ENCODE assay signal across 9 cellular contexts in the genomic region with DNA sequence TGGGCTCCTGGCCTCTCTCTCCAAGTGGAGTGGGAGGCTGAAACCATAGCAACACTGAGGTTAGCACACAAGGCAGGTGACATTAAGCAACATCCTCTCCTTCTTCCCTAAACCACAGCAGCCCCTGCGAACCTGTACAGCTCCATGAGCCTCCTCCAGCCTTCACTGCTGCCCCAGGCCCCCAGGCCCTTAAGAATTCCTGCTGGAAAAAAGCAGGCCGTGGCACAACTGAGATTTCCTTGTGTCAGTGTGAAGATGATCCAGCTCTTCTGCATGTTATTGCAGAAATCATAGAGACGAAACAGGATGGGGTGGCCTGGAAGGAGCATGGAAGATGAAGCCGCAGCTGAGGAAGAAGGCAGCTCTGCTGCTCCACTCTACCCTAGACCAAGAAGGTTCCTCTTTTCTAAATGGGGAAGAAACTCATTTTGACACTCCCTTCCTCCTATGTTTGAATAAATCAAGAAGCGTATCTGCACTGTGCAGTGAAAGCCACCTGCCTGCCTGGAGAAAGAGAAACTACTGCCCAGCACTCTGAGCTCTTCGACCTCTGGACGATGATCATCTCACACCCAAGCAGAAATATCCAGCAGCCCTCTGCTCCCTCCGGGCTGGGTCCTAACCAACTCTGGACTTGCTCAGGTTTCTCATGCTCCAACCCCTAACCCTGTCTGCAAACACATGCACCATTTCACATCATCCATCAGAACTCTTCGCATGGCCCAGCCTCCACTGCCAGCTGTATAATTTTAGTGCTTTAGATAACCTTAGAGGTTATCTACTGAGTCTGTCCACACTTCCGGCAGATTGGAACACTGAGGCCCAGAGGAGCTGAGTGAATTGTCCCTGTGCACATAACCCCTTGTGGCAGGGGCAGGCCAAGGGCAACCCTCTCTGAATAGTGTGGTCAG. TPM values are rescaled to one million over a fixed set of nuclear protein-coding genes. Genes with fewer than 3 reads are reported as not detected.
DNase-seq lines count a peak whose midpoint lies in the region; ATAC-seq and TF ChIP-seq lines count a peak whose summit lies in the region.
"Had no signal": no experiment of that assay in that cellular context is flagged by ENCODE, and none has a peak within 500 bp of the region (broad histone marks: within the 10 kb centered on the region; RNA-seq: fewer than 3 reads in every experiment).

No MANE protein-coding gene starts in this region.

- intact Hi-C loops in heart right ventricle (cut with DNase I): loop anchor here in 8 of 10 donors (5.0 kb wide), 3 partner anchors 183 to 403 kb away; a partner anchor contains a TSS
- intact Hi-C loops in CD4-positive, alpha-beta memory T cell (cut with micrococcal nuclease): loop anchor here (5.0 kb wide), 1 partner anchor 1123 kb away; no protein-coding TSS in a partner anchor

- peaks cover 0 to 8% (median 0%) of the 10 kb centered on the region in 9 donors for H3K36me3 ChIP-seq in heart right ventricle
- no peaks in the 10 kb centered on the region for H3K36me3 ChIP-seq in GM23248 (ENCODE audit: low read depth)
- H3K36me3 ChIP-seq in CD4-positive, alpha-beta memory T cell (ENCODE audit: insufficient read depth, low read length): no peaks in the 10 kb centered on the region

- in situ Hi-C loops in GM23248 (cut with MboI): no loop called here

- peak overlapping the region in 1 of 7 donors; percentile 9 for H3K27ac Mint-ChIP-seq in CD4-positive, alpha-beta memory T cell

- H3K4me3 Mint-ChIP-seq in CD4-positive, alpha-beta memory T cell: no peak overlapping the region

- no peaks in the 10 kb centered on the region for H4K20me1 ChIP-seq in GM23248 (ENCODE audit: insufficient read depth)

- no peak for TF ChIP-seq CTCF in heart right ventricle (IDR thresholded peaks at IDR 0.05)

- H3K9me3 ChIP-seq in heart right ventricle (no peaks in the 10 kb centered on the region), GM23248 (ENCODE audit: low read depth) (no peaks in the 10 kb centered on the region)
- no peaks in the 10 kb centered on the region for H3K9me3 ChIP-seq in CD4-positive, alpha-beta memory T cell (ENCODE audit: control insufficient read depth in 1 of 2, low read length in 2 of 2)

- peaks cover 0 to 6% (median 3%) of the 10 kb centered on the region in 4 donors for H3K4me1 Mint-ChIP-seq in CD4-positive, alpha-beta memory T cell

- no peaks in the 10 kb centered on the region for H3K36me3 Mint-ChIP-seq in CD4-positive, alpha-beta memory T cell

- 53 to 56% methylated on average over 10 of the region's 10 CpGs for WGBS in heart right ventricle, 2 donors
- WGBS in GM23248 (ENCODE audit: low coverage in 1 of 2, low lambda C conversion rate in 2 of 2, missing lambda C conversion rate in 2 of 2), 2 experiments: 90 to 91% methylated on average over 10 of the region's 10 CpGs

- H3F3A ChIP-seq in GM23248 (ENCODE audit: insufficient read depth): peaks cover 13% of the 10 kb centered on the region

- H3K4me2 ChIP-seq in GM23248 (ENCODE audit: unreplicated experiment): no peak overlapping the region

- ATAC-seq in GM21381 (IDR thresholded peaks at IDR 0.05; ENCODE audit: unreplicated experiment) (peak; percentile 79), HG03565 (IDR thresholded peaks at IDR 0.05; ENCODE audit: unreplicated experiment) (peak; percentile 92), heart right ventricle (peak; percentile 39 to 65 (median 58))

- H3K9me2 ChIP-seq in GM23248 (ENCODE audit: insufficient read depth): no peaks in the 10 kb centered on the region

- H3K27ac ChIP-seq in heart right ventricle (peak overlapping the region in 1 of 10 donors; percentile 77), GM23248 (no peak overlapping the region)
- no peak overlapping the region for H3K27ac ChIP-seq in CD4-positive, alpha-beta memory T cell (ENCODE audit: low read depth, low read length)

- CTCF ChIA-PET in HEK293T (lab: Yijun Ruan, JAX): no interaction called here
- CTCF ChIA-PET in CD4-positive, alpha-beta memory T cell (lab: Charles Lee; ENCODE audit: partially characterized antibody): interaction anchor here (1.2 to 1.6 kb wide), 3 partner anchors 13 to 401 kb away, joined by 4 to 6 read pairs (median 5); no protein-coding TSS in a partner anchor

- no peak overlapping the region for H3K9ac ChIP-seq in GM23248

- POLR2A ChIA-PET in HEK293T (lab: Yijun Ruan, JAX): interaction anchor here (0.7 kb wide), 1 partner anchor 12 kb away, joined by 3 read pairs; no protein-coding TSS in a partner anchor
- POLR2A ChIA-PET in CD4-positive, alpha-beta memory T cell (lab: Charles Lee; ENCODE audit: partially characterized antibody): no interaction called here

- peaks cover 10 to 13% of the 10 kb centered on the region in 2 donors for H3K27me3 Mint-ChIP-seq in CD4-positive, alpha-beta memory T cell

- H3K4me1 ChIP-seq in heart right ventricle (peaks cover 0 to 40% (median 8%) of the 10 kb centered on the region in 9 donors), GM23248 (ENCODE audit: insufficient read depth) (no peaks in the 10 kb centered on the region)
- H3K4me1 ChIP-seq in CD4-positive, alpha-beta memory T cell (ENCODE audit: insufficient read depth, low read length): no peaks in the 10 kb centered on the region

- DNase-seq in heart right ventricle (no peak), HEK293T (ENCODE audit: extremely low spot score) (no peak), GM23248 (no peak)
- no peak for DNase-seq in stimulated activated CD4-positive, alpha-beta T cell treated with anti-CD3 and anti-CD28 coated beads, Interleukin-2, amount 100 ng/mL, for 24 hours
- DNase-seq in CD4-positive, alpha-beta memory T cell: no peak

- H2AFZ ChIP-seq in GM23248: no peak overlapping the region

- H3K4me3 ChIP-seq in GM08714 (ENCODE audit: low read length) (peak overlapping the region; percentile 1; the same call in 1 of the 2 replicates), heart right ventricle (peak overlapping the region in 1 of 10 donors; percentile 18), GM23248 (no peak overlapping the region)
- no peak overlapping the region for H3K4me3 ChIP-seq in CD4-positive, alpha-beta memory T cell (ENCODE audit: low read length in 2 of 2)

- no peaks in the 10 kb centered on the region for H3K9me3 Mint-ChIP-seq in CD4-positive, alpha-beta memory T cell

- H3K27me3 ChIP-seq in heart right ventricle (peaks cover 0 to 23% (median 0%) of the 10 kb centered on the region in 7 donors), GM23248 (replicated peaks; ENCODE audit: insufficient read depth) (0 out of 2 replicates have a peak, but pooled peaks cover 3% of the 10 kb centered on the region)
- no peaks in the 10 kb centered on the region for H3K27me3 ChIP-seq in CD4-positive, alpha-beta memory T cell (ENCODE audit: insufficient read depth, low read length)

- H3K79me2 ChIP-seq in GM23248 (ENCODE audit: insufficient read depth): no peaks in the 10 kb centered on the region

TF ChIP-seq in HEK293T, 16 proteins besides CTCF, POLR2A, EP300 and RAD21:
- TF ChIP-seq L3MBTL2 (conservative IDR thresholded peaks at IDR 0.05) (no peak), ARNT (IDR thresholded peaks at IDR 0.05) (no peak), SUZ12 (IDR thresholded peaks at IDR 0.05) (no peak), FOXM1 (IDR thresholded peaks at IDR 0.05; ENCODE audit: borderline replicate concordance) (no peak), HDGF (IDR thresholded peaks at IDR 0.05; ENCODE audit: borderline replicate concordance) (no peak), BHLHE40 (IDR thresholded peaks at IDR 0.05; ENCODE audit: borderline replicate concordance) (no peak), FOXK2 (IDR thresholded peaks at IDR 0.05) (no peak), FOXA1 (IDR thresholded peaks at IDR 0.05) (no peak), SP1 (IDR thresholded peaks at IDR 0.05) (no peak), CTBP1 (IDR thresholded peaks at IDR 0.05; ENCODE audit: borderline replicate concordance) (no peak), LEF1 (IDR thresholded peaks at IDR 0.05; ENCODE audit: borderline replicate concordance) (no peak), TARDBP (IDR thresholded peaks at IDR 0.05) (no peak), ELF4 (IDR thresholded peaks at IDR 0.05) (no peak), NFRKB (IDR thresholded peaks at IDR 0.05) (no peak), ZNF384 (IDR thresholded peaks at IDR 0.05) (no peak)
- TF ChIP-seq, protein P1, sequence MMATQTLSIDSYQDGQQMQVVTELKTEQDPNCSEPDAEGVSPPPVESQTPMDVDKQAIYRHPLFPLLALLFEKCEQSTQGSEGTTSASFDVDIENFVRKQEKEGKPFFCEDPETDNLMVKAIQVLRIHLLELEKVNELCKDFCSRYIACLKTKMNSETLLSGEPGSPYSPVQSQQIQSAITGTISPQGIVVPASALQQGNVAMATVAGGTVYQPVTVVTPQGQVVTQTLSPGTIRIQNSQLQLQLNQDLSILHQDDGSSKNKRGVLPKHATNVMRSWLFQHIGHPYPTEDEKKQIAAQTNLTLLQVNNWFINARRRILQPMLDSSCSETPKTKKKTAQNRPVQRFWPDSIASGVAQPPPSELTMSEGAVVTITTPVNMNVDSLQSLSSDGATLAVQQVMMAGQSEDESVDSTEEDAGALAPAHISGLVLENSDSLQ (IDR thresholded peaks at IDR 0.05): no peak

RNA-seq across cellular contexts. Expression of a gene that starts 20.7 kb away (rescaled TPM):
- total RNA-seq in heart right ventricle: 10 to 100 TPM; 14.9 to 26.2 (median 18.0) TPM
- polyA plus RNA-seq in heart right ventricle (10 to 100 TPM; 19.2 to 30.5 TPM), GM23248 (2016; fragmentation: Nextera tagmentation; extraction: Ambion mirVana) (5.3 and 5.9 TPM in 2 replicates)
- total RNA-seq in GM23248 (2014; rRNA removed; shearing (Covaris generic)): 46.4 and 64.4 TPM in 2 replicates
- total RNA-seq in CD4-positive, alpha-beta memory T cell: 10 to 100 TPM; 40.9 to 43.4 TPM
- 1 to 10 TPM in 1 of 2 donors, under 1 TPM in 1; 0.77 to 4.4 TPM for polyA plus RNA-seq in CD4-positive, alpha-beta memory T cell

RNA-seq across cellular contexts. Expression of a gene that starts 33.0 kb away (rescaled TPM):
- total RNA-seq in heart right ventricle: 10 to 100 TPM; 31.9 to 44.4 (median 37.3) TPM
- polyA plus RNA-seq in heart right ventricle (10 to 100 TPM; 16.1 to 36.1 TPM), GM23248 (2016; fragmentation: Nextera tagmentation; extraction: Ambion mirVana) (10.5 and 11.6 TPM in 2 replicates)
- total RNA-seq in GM23248 (2014; rRNA removed; shearing (Covaris generic)): 13.5 and 13.8 TPM in 2 replicates
- 10 to 100 TPM; 39.7 to 42.8 TPM for total RNA-seq in CD4-positive, alpha-beta memory T cell
- polyA plus RNA-seq in CD4-positive, alpha-beta memory T cell: 10 to 100 TPM; 12.4 to 29.2 TPM

RNA-seq across cellular contexts. Expression of a gene that starts 49.5 kb away (rescaled TPM):
- total RNA-seq in heart right ventricle: not detected
- polyA plus RNA-seq in heart right ventricle: not detected
- total RNA-seq in GM23248 (2014; rRNA removed; shearing (Covaris generic)): not detected in 2 replicates
- not detected in 2 replicates for polyA plus RNA-seq in GM23248 (2016; fragmentation: Nextera tagmentation; extraction: Ambion mirVana)
- total RNA-seq in CD4-positive, alpha-beta memory T cell: not detected
- not detected for polyA plus RNA-seq in CD4-positive, alpha-beta memory T cell
- polyA plus RNA-seq: keratinocyte had no signal

RNA-seq across cellular contexts. Expression of a gene that starts 53.9 kb away (rescaled TPM):
- total RNA-seq in heart right ventricle: 10 to 100 TPM in 9 of 10 donors, 1 to 10 TPM in 1; 7.1 to 26.5 (median 11.8) TPM
- polyA plus RNA-seq in heart right ventricle (100 to 1,000 TPM in 1 of 2 donors, 10 to 100 TPM in 1; 23.0 to 102 TPM), GM23248 (2016; fragmentation: Nextera tagmentation; extraction: Ambion mirVana) (16.2 and 16.7 TPM in 2 replicates)
- total RNA-seq in GM23248 (2014; rRNA removed; shearing (Covaris generic)): 17.0 and 21.5 TPM in 2 replicates
- total RNA-seq in CD4-positive, alpha-beta memory T cell: 10 to 100 TPM; 70.8 to 74.8 TPM
- polyA plus RNA-seq in CD4-positive, alpha-beta memory T cell: 10 to 100 TPM; 10.9 to 13.0 TPM
